In genomic region chr19:39996811-39997594, GRCh38 we compare ENCODE assay signal across 8 cellular contexts. TPM values are rescaled to one million over a fixed set of nuclear protein-coding genes. Genes with fewer than 3 reads are reported as not detected.
A peak's percentile ranks its signal among the peaks of the same experiment; 100 is the strongest.
DNase-seq lines count a peak whose midpoint lies in the region; ATAC-seq and TF ChIP-seq lines count a peak whose summit lies in the region.

TSS of gene ZNF546 (plus strand) at chr19:39997060. CDS start at chr19:39998327, 1,267 bp downstream.

- H3K9me3 ChIP-seq in esophagus muscularis mucosa = no peaks in the 10 kb centered on the region
- no peaks in the 10 kb centered on the region for H3K9me3 ChIP-seq in muscle layer of colon (ENCODE audit: low read length)

- H3K9ac ChIP-seq in KMS-11 (peak within 1 kb of the TSS; percentile 74), muscle layer of colon (ENCODE audit: low read length) (peak within 1 kb of the TSS; percentile 66)

- H3K79me2 ChIP-seq in KMS-11 (ENCODE audit: insufficient read depth, low read depth) = peaks cover 18% of the 10 kb centered on the region; the same call in 1 of the 2 replicates

- H3K27me3 ChIP-seq in KMS-11 (ENCODE audit: insufficient read depth, low read depth) = no peaks in the 10 kb centered on the region
- H3K27me3 ChIP-seq in esophagus muscularis mucosa = no peaks in the 10 kb centered on the region
- no peaks in the 10 kb centered on the region for H3K27me3 ChIP-seq in muscle layer of colon (ENCODE audit: control insufficient read depth in 1 of 2, insufficient read depth in 2 of 2, low read length in 2 of 2)

- DNase-seq in DMS153 treated with DMSO at 0.1 percent for 48 hours (lab: John Stamatoyannopoulos, UW; ENCODE audit: unreplicated experiment) = peak; percentile 66
- peak; percentile 93 to 95 for DNase-seq in activated T-cell treated with anti-CD3 and anti-CD28 coated beads, Interleukin-2, amount 50 U/mL, for 48 hours
- peak; percentile 98 for DNase-seq in esophagus muscularis mucosa (ENCODE audit: extremely low spot score)
- peak; percentile 82 to 84 for DNase-seq in stimulated activated CD8-positive, alpha-beta memory T cell treated with anti-CD3 and anti-CD28 coated beads, Interleukin-7, amount 100 ng/mL, for 1 hour (ENCODE audit: low read depth in 2 of 2)

- TF ChIP-seq EP300 in esophagus muscularis mucosa (IDR thresholded peaks at IDR 0.05) = no peak

- peaks cover 15% of the 10 kb centered on the region for H3K4me1 ChIP-seq in KMS-11 (ENCODE audit: low read depth, poor library complexity, severe bottlenecking)
- H3K4me1 ChIP-seq in esophagus muscularis mucosa = peaks cover 15 to 22% (median 18%) of the 10 kb centered on the region in 4 donors
- H3K4me1 ChIP-seq in muscle layer of colon (ENCODE audit: insufficient read depth, low read length) = peaks cover 15% of the 10 kb centered on the region

- H2AFZ ChIP-seq in KMS-11 (ENCODE audit: low read depth) = peak within 1 kb of the TSS; percentile 99

- peak within 1 kb of the TSS; percentile 95 for H3K4me2 ChIP-seq in KMS-11

- no peaks in the 10 kb centered on the region for H4K20me1 ChIP-seq in KMS-11 (ENCODE audit: insufficient read depth)

- 0% methylated on average over 22 of the region's 50 CpGs for WGBS in esophagus muscularis mucosa

- peak within 1 kb of the TSS; percentile 65 for H3K27ac ChIP-seq in KMS-11
- peak within 1 kb of the TSS; percentile 78 to 92 (median 88) for H3K27ac ChIP-seq in esophagus muscularis mucosa (replicated peaks in 1 of 4)
- H3K27ac ChIP-seq in muscle layer of colon (ENCODE audit: low read depth, low read length) = peak within 1 kb of the TSS; percentile 75

- intact Hi-C loops in esophagus muscularis mucosa (cut with DNase I) = no loop called here

- H3K4me3 ChIP-seq in KMS-11 (IDR thresholded peaks at IDR 0.05; ENCODE audit: insufficient read depth, low read depth, low read length) (peak within 1 kb of the TSS; percentile 68), esophagus muscularis mucosa (peak within 1 kb of the TSS; percentile 57 to 78 (median 66)), muscle layer of colon (ENCODE audit: low read depth in 1 of 2, low read length in 2 of 2) (peak within 1 kb of the TSS; percentile 57 to 77)

- H3K36me3 ChIP-seq in KMS-11 (ENCODE audit: insufficient read depth) (no peaks in the 10 kb centered on the region; the same call in 1 of the 2 replicates), esophagus muscularis mucosa (peaks cover 0 to 15% (median 4%) of the 10 kb centered on the region in 4 donors), muscle layer of colon (ENCODE audit: insufficient read depth, low read length) (no peaks in the 10 kb centered on the region)

- peak; percentile 90 for TF ChIP-seq POLR2A in esophagus muscularis mucosa (IDR thresholded peaks at IDR 0.05; ENCODE audit: low read depth)

- TF ChIP-seq CTCF in KMS-11 (conservative IDR thresholded peaks at IDR 0.05; ENCODE audit: low read depth, low read length) (no peak), esophagus muscularis mucosa (IDR thresholded peaks at IDR 0.05) (peak in 1 of 3 experiments; percentile 28)

- ATAC-seq in GM21737 (IDR thresholded peaks at IDR 0.05; ENCODE audit: unreplicated experiment) = peak; percentile 78

TF ChIP-seq in PFSK-1, 5 proteins besides CTCF, POLR2A, EP300 and RAD21:
- TF ChIP-seq REST (IDR thresholded peaks at IDR 0.05; ENCODE audit: insufficient read depth in 1 of 2, low read depth in 2 of 2, low read length in 2 of 2) (no peak), POLR2AphosphoS5 (IDR thresholded peaks at IDR 0.05; ENCODE audit: low read depth, low read length) (peak; percentile 99), SIN3A (IDR thresholded peaks at IDR 0.05; ENCODE audit: borderline replicate concordance, insufficient read depth, low read length) (no peak), FOXP2 (optimal IDR thresholded peaks at IDR 0.05; ENCODE audit: borderline replicate concordance, extremely low read depth, extremely low read length, insufficient read depth) (peak; percentile 8), TAF1 (IDR thresholded peaks at IDR 0.05; ENCODE audit: borderline replicate concordance, insufficient read depth, low read length) (peak; percentile 91; the same call in 1 of the 2 replicates)

RNA-seq across cellular contexts. Expression of gene ZNF546, which starts in this region (rescaled TPM):
- polyA plus RNA-seq in PFSK-1 (2012; ENCODE audit: insufficient read length, low read depth) = 0.41 TPM
- total RNA-seq in esophagus muscularis mucosa = 1 to 10 TPM; 3.6 to 8.5 (median 5.5) TPM

Comparison
In these comparisons a context has a peak if more than half of its experiments do, and no peak if none do; other contexts are left out.
1. Peak in every context shown above with its lines: DNase-seq, ATAC-seq, H3K4me3 ChIP-seq and H3K27ac ChIP-seq.